Comparison of ENCODE assay signal across 12 cellular contexts in genomic region chr4:84451546-84451945, GRCh38. TPM values are rescaled to one million over a fixed set of nuclear protein-coding genes. Genes with fewer than 3 reads are reported as not detected.
DNase-seq lines count a peak whose midpoint lies in the region; ATAC-seq, FAIRE-seq and TF ChIP-seq lines count a peak whose summit lies in the region.
"Had no signal": no experiment of that assay in that cellular context is flagged by ENCODE, and none has a peak within 500 bp of the region (broad histone marks: within the 10 kb centered on the region; RNA-seq: fewer than 3 reads in every experiment).

No MANE protein-coding gene starts in this region.

- H3K4me3 Mint-ChIP-seq in Calu3 (ENCODE audit: low read depth, unreplicated experiment): no peak overlapping the region
- H3K4me3 Mint-ChIP-seq in HFFc6: no peak overlapping the region
- no peak overlapping the region for H3K4me3 Mint-ChIP-seq in astrocyte (ENCODE audit: unreplicated experiment)
- no peak overlapping the region for H3K4me3 Mint-ChIP-seq in T-helper 17 cell
- H3K4me3 Mint-ChIP-seq: stimulated activated naive CD8-positive, alpha-beta T cell treated with anti-CD3 and anti-CD28 coated beads, Interleukin-15, Interleukin-2, amounts not matched to agents 100 ng/mL and 50 ng/mL, for 24 hours had no signal

- no TSS peak for BruUV-seq in Calu3 (replicated peaks; lab: Mats Ljungman, UMichigan)

- H3K9ac ChIP-seq in astrocyte (ENCODE audit: low read length): no peak overlapping the region

- H3K27ac Mint-ChIP-seq in Calu3 (ENCODE audit: unreplicated experiment): no peak overlapping the region
- H3K27ac Mint-ChIP-seq in HFFc6: no peak overlapping the region
- H3K27ac Mint-ChIP-seq in astrocyte (ENCODE audit: unreplicated experiment): no peak overlapping the region
- no peak overlapping the region for H3K27ac Mint-ChIP-seq in T-helper 17 cell
- H3K27ac Mint-ChIP-seq: stimulated activated naive CD8-positive, alpha-beta T cell treated with anti-CD3 and anti-CD28 coated beads, Interleukin-15, Interleukin-2, amounts not matched to agents 100 ng/mL and 50 ng/mL, for 24 hours had no signal

- ATAC-seq in T-helper 17 cell (no peak), heart right ventricle (no peak)
- ATAC-seq: sciatic nerve had no signal

- H3K36me3 Mint-ChIP-seq in Calu3 (ENCODE audit: insufficient read depth, unreplicated experiment): no peaks in the 10 kb centered on the region
- H3K36me3 Mint-ChIP-seq in HFFc6 (ENCODE audit: low read depth): no peaks in the 10 kb centered on the region
- no peaks in the 10 kb centered on the region for H3K36me3 Mint-ChIP-seq in astrocyte (ENCODE audit: low read depth, unreplicated experiment)
- H3K36me3 Mint-ChIP-seq in T-helper 17 cell (ENCODE audit: low read depth): no peaks in the 10 kb centered on the region

- 33 to 50% methylated on average over 3 of the region's 3 CpGs for WGBS in heart right ventricle, 2 donors

- H3K9me3 ChIP-seq in astrocyte (ENCODE audit: insufficient read depth, low read depth, low read length): no peaks in the 10 kb centered on the region
- H3K9me3 ChIP-seq in T-helper 17 cell (ENCODE audit: control insufficient read depth, low read length, poor library complexity, severe bottlenecking): no peaks in the 10 kb centered on the region
- H3K9me3 ChIP-seq in heart right ventricle: no peaks in the 10 kb centered on the region

- peaks cover 16% of the 10 kb centered on the region for H3K27me3 Mint-ChIP-seq in Calu3 (ENCODE audit: unreplicated experiment)
- H3K27me3 Mint-ChIP-seq in HFFc6 (ENCODE audit: insufficient read depth): peaks cover 3% of the 10 kb centered on the region; the same call in 1 of the 2 replicates
- peaks cover 2% of the 10 kb centered on the region for H3K27me3 Mint-ChIP-seq in astrocyte (ENCODE audit: low read depth, unreplicated experiment)
- peaks cover 34% of the 10 kb centered on the region for H3K27me3 Mint-ChIP-seq in T-helper 17 cell

- H3K4me2 ChIP-seq in astrocyte (ENCODE audit: low read length): no peak overlapping the region

- H2AFZ ChIP-seq in astrocyte (ENCODE audit: low read depth, low read length): no peak overlapping the region

- TF ChIP-seq CTCF in Calu3 (IDR thresholded peaks at IDR 0.05; ENCODE audit: unreplicated experiment) (peak; percentile 22), HFFc6 (IDR thresholded peaks at IDR 0.05) (peak; percentile 73), astrocyte (IDR thresholded peaks at IDR 0.05; ENCODE audit: insufficient read depth, low read depth, low read length) (peak; percentile 48), heart right ventricle (IDR thresholded peaks at IDR 0.05) (peak in 4 of 9 donors; percentile 9 to 38 (median 26))

- no peak overlapping the region for H3K27ac ChIP-seq in astrocyte (ENCODE audit: low read depth, low read length)
- no peak overlapping the region for H3K27ac ChIP-seq in heart right ventricle

- no peaks in the 10 kb centered on the region for H3K4me1 Mint-ChIP-seq in Calu3 (ENCODE audit: low read depth, unreplicated experiment)
- H3K4me1 Mint-ChIP-seq in HFFc6 (ENCODE audit: low read depth): no peaks in the 10 kb centered on the region
- H3K4me1 Mint-ChIP-seq in astrocyte (ENCODE audit: low read depth, unreplicated experiment): peaks cover 6% of the 10 kb centered on the region
- H3K4me1 Mint-ChIP-seq in T-helper 17 cell: no peaks in the 10 kb centered on the region

- no peaks in the 10 kb centered on the region for H3K9me3 Mint-ChIP-seq in Calu3 (ENCODE audit: low read depth, unreplicated experiment)
- no peaks in the 10 kb centered on the region for H3K9me3 Mint-ChIP-seq in HFFc6
- no peaks in the 10 kb centered on the region for H3K9me3 Mint-ChIP-seq in astrocyte (ENCODE audit: unreplicated experiment)
- H3K9me3 Mint-ChIP-seq: stimulated activated naive CD8-positive, alpha-beta T cell treated with anti-CD3 and anti-CD28 coated beads, Interleukin-15, Interleukin-2, amounts not matched to agents 100 ng/mL and 50 ng/mL, for 24 hours had no signal

- no peaks in the 10 kb centered on the region for H3K4me1 ChIP-seq in astrocyte (ENCODE audit: insufficient read depth, low read length)
- H3K4me1 ChIP-seq in heart right ventricle: no peaks in the 10 kb centered on the region

- H3K4me3 ChIP-seq in astrocyte (ENCODE audit: insufficient read depth, low read depth, low read length): no peak overlapping the region
- H3K4me3 ChIP-seq in heart right ventricle: no peak overlapping the region

- no peaks in the 10 kb centered on the region for H3K79me2 ChIP-seq in astrocyte (ENCODE audit: insufficient read depth, low read length)

- DNase-seq in Calu3 (no peak), HFFc6 (no peak), astrocyte (ENCODE audit: low read depth) (peak; percentile 5), kidney tubule cell (ENCODE audit: low spot score) (peak; percentile 9), NCI-H1436 treated with DMSO at 0.1 percent for 48 hours (lab: John Stamatoyannopoulos, UW) (no peak), T-helper 17 cell (no peak), COR-L47 (lab: John Stamatoyannopoulos, UW) (no peak), heart right ventricle (no peak)
- DNase-seq: NCI-H1048, T1000 had no signal

- intact Hi-C loops in Calu3 (cut with micrococcal nuclease; ENCODE audit: unreplicated experiment) (no loop called here), heart right ventricle (cut with DNase I) (no loop called here)

- CTCF ChIA-PET in Calu3 (lab: Charles Lee): interaction anchor here (1.4 to 1.5 kb wide), 2 partner anchors 681 to 806 kb away, joined by 3 to 4 read pairs; no protein-coding TSS in a partner anchor

- H4K20me1 ChIP-seq in astrocyte (ENCODE audit: insufficient read depth, low read length): no peaks in the 10 kb centered on the region

- H3K36me3 ChIP-seq in astrocyte (ENCODE audit: insufficient read depth, low read length) (no peaks in the 10 kb centered on the region), heart right ventricle (no peaks in the 10 kb centered on the region)

- no peak for FAIRE-seq in astrocyte (lab: Jason Lieb, UNC)

- no peaks in the 10 kb centered on the region for H3K27me3 ChIP-seq in astrocyte (ENCODE audit: insufficient read depth, low read length)
- peaks cover 0 to 10% (median 0%) of the 10 kb centered on the region in 7 donors for H3K27me3 ChIP-seq in heart right ventricle

RNA-seq across cellular contexts. Expression of gene NKX6-1, which starts 47.5 kb away (rescaled TPM):
- total RNA-seq in Calu3 (2022): 1.2 and 1.8 TPM in 2 replicates
- total RNA-seq in HFFc6 (2021; fragmentation: NEBNext Ultra II Directional; extraction: Animal tissue kit (Norgen Biotek cat#: 25700)): not detected
- total RNA-seq in astrocyte: 0.14 TPM in 1 of 2 replicates, not detected in the other
- under 1 TPM in 1 of 2 donors, not detected in 1; 0.12 TPM for total RNA-seq in T-helper 17 cell
- not detected for total RNA-seq in heart right ventricle
- polyA plus RNA-seq in heart right ventricle: not detected
- total RNA-seq: sciatic nerve had no signal

Comparison
In these comparisons a context has a peak if more than half of its experiments do, and no peak if none do; other contexts are left out.
1. DNase-seq: peak in astrocyte (single experiment) and kidney tubule cell (single experiment); none in Calu3 (single experiment), HFFc6 (single experiment), NCI-H1436 treated with DMSO at 0.1 percent for 48 hours (single experiment), T-helper 17 cell (0 of 3), COR-L47 (single experiment) and heart right ventricle (0 of 2).